Comparison of ENCODE assay signal across 1 cellular context in the genomic region with DNA sequence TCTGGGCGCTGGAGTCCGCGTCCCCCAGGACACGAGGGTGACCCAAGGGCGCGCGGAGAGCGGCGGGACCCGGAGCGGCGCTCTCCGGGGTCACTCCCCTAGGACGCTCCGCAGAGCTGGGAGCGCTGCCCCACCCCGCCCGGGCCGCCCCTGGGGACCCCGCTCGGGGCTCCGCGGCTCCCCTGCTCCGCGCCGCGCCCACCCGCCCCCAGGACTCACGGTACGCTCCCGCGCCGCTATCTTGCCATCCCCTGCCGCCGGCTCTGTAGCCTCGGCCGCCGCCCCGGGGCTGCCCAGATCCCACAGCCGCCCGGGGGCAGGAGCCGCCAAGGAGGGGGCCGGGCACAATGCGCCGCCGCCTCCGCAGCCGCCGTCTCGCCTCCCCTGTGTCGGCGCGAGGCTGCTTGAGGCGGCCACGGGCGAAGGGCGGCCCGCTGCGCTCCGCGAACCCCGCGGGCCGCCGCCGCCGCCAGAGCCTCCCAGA.
TF ChIP-seq lines count a peak whose summit lies in the region.

No MANE protein-coding gene starts in this region.

TF ChIP-seq in SK-N-SH, 30 proteins besides CTCF, POLR2A, EP300 and RAD21 (continued from another document):
- TF ChIP-seq, protein P1, sequence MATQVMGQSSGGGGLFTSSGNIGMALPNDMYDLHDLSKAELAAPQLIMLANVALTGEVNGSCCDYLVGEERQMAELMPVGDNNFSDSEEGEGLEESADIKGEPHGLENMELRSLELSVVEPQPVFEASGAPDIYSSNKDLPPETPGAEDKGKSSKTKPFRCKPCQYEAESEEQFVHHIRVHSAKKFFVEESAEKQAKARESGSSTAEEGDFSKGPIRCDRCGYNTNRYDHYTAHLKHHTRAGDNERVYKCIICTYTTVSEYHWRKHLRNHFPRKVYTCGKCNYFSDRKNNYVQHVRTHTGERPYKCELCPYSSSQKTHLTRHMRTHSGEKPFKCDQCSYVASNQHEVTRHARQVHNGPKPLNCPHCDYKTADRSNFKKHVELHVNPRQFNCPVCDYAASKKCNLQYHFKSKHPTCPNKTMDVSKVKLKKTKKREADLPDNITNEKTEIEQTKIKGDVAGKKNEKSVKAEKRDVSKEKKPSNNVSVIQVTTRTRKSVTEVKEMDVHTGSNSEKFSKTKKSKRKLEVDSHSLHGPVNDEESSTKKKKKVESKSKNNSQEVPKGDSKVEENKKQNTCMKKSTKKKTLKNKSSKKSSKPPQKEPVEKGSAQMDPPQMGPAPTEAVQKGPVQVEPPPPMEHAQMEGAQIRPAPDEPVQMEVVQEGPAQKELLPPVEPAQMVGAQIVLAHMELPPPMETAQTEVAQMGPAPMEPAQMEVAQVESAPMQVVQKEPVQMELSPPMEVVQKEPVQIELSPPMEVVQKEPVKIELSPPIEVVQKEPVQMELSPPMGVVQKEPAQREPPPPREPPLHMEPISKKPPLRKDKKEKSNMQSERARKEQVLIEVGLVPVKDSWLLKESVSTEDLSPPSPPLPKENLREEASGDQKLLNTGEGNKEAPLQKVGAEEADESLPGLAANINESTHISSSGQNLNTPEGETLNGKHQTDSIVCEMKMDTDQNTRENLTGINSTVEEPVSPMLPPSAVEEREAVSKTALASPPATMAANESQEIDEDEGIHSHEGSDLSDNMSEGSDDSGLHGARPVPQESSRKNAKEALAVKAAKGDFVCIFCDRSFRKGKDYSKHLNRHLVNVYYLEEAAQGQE (IDR thresholded peaks at IDR 0.05; ENCODE audit: low read depth, low read length), result no peak
- TF ChIP-seq GABPA (IDR thresholded peaks at IDR 0.05; ENCODE audit: low read depth), result no peak
- TF ChIP-seq EZH2phosphoT487 (IDR thresholded peaks at IDR 0.05; ENCODE audit: borderline replicate concordance, low read depth), result no peak
- no peak for TF ChIP-seq MXI1 (IDR thresholded peaks at IDR 0.05; ENCODE audit: low read depth, low read length)
